Comparison of ENCODE assay signal across 8 cellular contexts in genomic region chr2:25342372-25343186, GRCh38. TPM values are rescaled to one million over a fixed set of nuclear protein-coding genes. Genes with fewer than 3 reads are reported as not detected.
DNase-seq lines count a peak whose midpoint lies in the region; TF ChIP-seq lines count a peak whose summit lies in the region.

No MANE protein-coding gene starts in this region.

- H3K27ac ChIP-seq in temporal lobe (ENCODE audit: low read depth, low read length) = peak overlapping the region; percentile 73

- H3K27me3 Mint-ChIP-seq in activated naive CD4-positive, alpha-beta T cell treated with anti-CD3 and anti-CD28 coated beads, Interleukin-2, amount 50 U/mL, for 24 hours = no peaks in the 10 kb centered on the region
- peaks cover 7% of the 10 kb centered on the region for H3K27me3 Mint-ChIP-seq in glutamatergic neuron (ENCODE audit: unreplicated experiment)

- H3K4me1 Mint-ChIP-seq in activated naive CD4-positive, alpha-beta T cell treated with anti-CD3 and anti-CD28 coated beads, Interleukin-2, amount 50 U/mL, for 24 hours = peaks cover 31% of the 10 kb centered on the region
- H3K4me1 Mint-ChIP-seq in glutamatergic neuron (ENCODE audit: low read depth, unreplicated experiment) = peaks cover 3% of the 10 kb centered on the region

- no peaks in the 10 kb centered on the region for H3K9me3 Mint-ChIP-seq in activated naive CD4-positive, alpha-beta T cell treated with anti-CD3 and anti-CD28 coated beads, Interleukin-2, amount 50 U/mL, for 24 hours
- H3K9me3 Mint-ChIP-seq in glutamatergic neuron (ENCODE audit: unreplicated experiment) = peaks cover 4% of the 10 kb centered on the region

- peak overlapping the region; percentile 74 for H3K4me3 Mint-ChIP-seq in activated naive CD4-positive, alpha-beta T cell treated with anti-CD3 and anti-CD28 coated beads, Interleukin-2, amount 50 U/mL, for 24 hours
- H3K4me3 Mint-ChIP-seq in glutamatergic neuron (ENCODE audit: unreplicated experiment) = peak overlapping the region; percentile 46

- TF ChIP-seq CTCF in LNCaP clone FGC (IDR thresholded peaks at IDR 0.05; ENCODE audit: control insufficient read depth, extremely low read depth, insufficient read depth) (peak; percentile 76), glutamatergic neuron (IDR thresholded peaks at IDR 0.05; ENCODE audit: partially characterized antibody, unreplicated experiment) (peak; percentile 96)

- peak overlapping the region; percentile 53 for H3K4me3 ChIP-seq in LNCaP clone FGC (ENCODE audit: low read depth, low read length)

- DNase-seq in GDM1 (lab: John Stamatoyannopoulos, UW) = peak; percentile 78
- DNase-seq in GOT3 (lab: John Stamatoyannopoulos, UW) = peak; percentile 19
- peak; percentile 19 for DNase-seq in LNCaP clone FGC (ENCODE audit: low read depth)
- DNase-seq in SK-N-DZ (ENCODE audit: low spot score) = peak; percentile 81
- DNase-seq in glutamatergic neuron = peak; percentile 91
- DNase-seq in occipital lobe (lab: John Stamatoyannopoulos, UW) = peak; percentile 65

- no peaks in the 10 kb centered on the region for H3K36me3 Mint-ChIP-seq in activated naive CD4-positive, alpha-beta T cell treated with anti-CD3 and anti-CD28 coated beads, Interleukin-2, amount 50 U/mL, for 24 hours
- no peaks in the 10 kb centered on the region for H3K36me3 Mint-ChIP-seq in glutamatergic neuron (ENCODE audit: unreplicated experiment)

- peak overlapping the region; percentile 70 for H3K27ac Mint-ChIP-seq in activated naive CD4-positive, alpha-beta T cell treated with anti-CD3 and anti-CD28 coated beads, Interleukin-2, amount 50 U/mL, for 24 hours
- no peak overlapping the region for H3K27ac Mint-ChIP-seq in glutamatergic neuron (ENCODE audit: unreplicated experiment)

RNA-seq across cellular contexts. Expression of gene DNMT3A, which starts 0.9 kb away (rescaled TPM):
- 14.4 and 17.3 TPM in 2 replicates for polyA plus RNA-seq in SK-N-DZ (2014; cell fraction: cytosol; rRNA removed)
- polyA plus RNA-seq in SK-N-DZ (2014; cell fraction: nucleus; rRNA removed) = 33.4 and 46.5 TPM in 2 replicates
- 175 TPM for total RNA-seq in glutamatergic neuron (ENCODE audit: unreplicated experiment)
- total RNA-seq in occipital lobe = 53.3 TPM
- 39.8 TPM for total RNA-seq in temporal lobe

Comparison
In these comparisons a context has a peak if more than half of its experiments do, and no peak if none do; other contexts are left out.
1. Peak in every context shown above with its lines: DNase-seq, H3K4me3 ChIP-seq and H3K27ac ChIP-seq.
2. DNase-seq: peak in every context shown above with its lines; median percentile 91 in glutamatergic neuron; 81 in SK-N-DZ; 78 in GDM1; 65 in occipital lobe; 19 in GOT3; 19 in LNCaP clone FGC.